23 cellular contexts compared by ENCODE assay signal in the genomic region with DNA sequence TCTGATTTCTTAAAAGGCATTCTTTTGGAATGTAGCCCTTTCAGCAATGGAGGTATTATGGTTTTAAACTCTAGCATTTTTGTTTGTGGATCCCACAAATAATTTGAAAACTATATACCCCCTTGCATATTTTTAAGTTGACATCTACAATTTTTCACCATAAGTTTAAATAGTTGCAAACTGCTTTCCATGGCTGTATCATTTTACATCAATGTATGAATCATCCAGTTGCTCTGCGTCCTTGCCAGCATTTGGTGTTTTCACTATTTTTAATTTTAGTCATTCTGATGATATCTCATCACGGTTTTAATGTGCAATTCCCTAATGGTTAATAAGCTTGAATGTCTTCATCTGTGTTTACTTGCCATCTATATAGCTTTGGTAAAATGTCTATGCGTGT. TPM values are rescaled to one million over a fixed set of nuclear protein-coding genes. Genes with fewer than 3 reads are reported as not detected.
A peak's percentile ranks its signal among the peaks of the same experiment; 100 is the strongest.
DNase-seq lines count a peak whose midpoint lies in the region; ATAC-seq, FAIRE-seq and TF ChIP-seq lines count a peak whose summit lies in the region.
"Had no signal": no experiment of that assay in that cellular context is flagged by ENCODE, and none has a peak within 500 bp of the region (broad histone marks: within the 10 kb centered on the region; RNA-seq: fewer than 3 reads in every experiment).

No MANE protein-coding gene starts in this region.

- H3K9ac ChIP-seq in HepG2 (ENCODE audit: insufficient read depth, low read depth, low read length) (no peak overlapping the region), SK-N-SH (no peak overlapping the region)

- in situ Hi-C loops in HepG2 (cut with HindIII; ENCODE audit: extremely low pct_ligation_motif_present, low pct_unique_long_range_greater_than_20kb), result no loop called here

- TF ChIP-seq POLR2A in HepG2 (IDR thresholded peaks at IDR 0.05; ENCODE audit: insufficient read depth in 1 of 2, low read depth in 2 of 2, low read length in 2 of 2) (no peak), right lobe of liver (IDR thresholded peaks at IDR 0.05) (no peak)

- H3K79me2 ChIP-seq in HepG2 (ENCODE audit: insufficient read depth, low read length) (peaks cover 14% of the 10 kb centered on the region), SK-N-SH (ENCODE audit: insufficient read depth) (peaks cover 4% of the 10 kb centered on the region; the same call in 1 of the 2 replicates)

- H4K20me1 ChIP-seq in HepG2 (ENCODE audit: insufficient read depth, low read length) (no peaks in the 10 kb centered on the region), SK-N-SH (ENCODE audit: insufficient read depth) (no peaks in the 10 kb centered on the region)

- H2AFZ ChIP-seq in HepG2 (ENCODE audit: low read length), result no peak overlapping the region
- H2AFZ ChIP-seq in SK-N-SH (ENCODE audit: low read depth), result no peak overlapping the region
- H2AFZ ChIP-seq: PC-9 had no signal

- no peak for FAIRE-seq in HepG2 (lab: Jason Lieb, UNC)
- FAIRE-seq: endometrium had no signal

- H3K36me3 ChIP-seq in HepG2 (replicated peaks in 1 of 2; ENCODE audit: control insufficient read depth in 1 of 2, insufficient read depth in 2 of 2, low read length in 2 of 2) (no peaks in the 10 kb centered on the region), right lobe of liver (no peaks in the 10 kb centered on the region), SK-N-SH (replicated peaks in 1 of 2; ENCODE audit: control insufficient read depth in 1 of 2, insufficient read depth in 2 of 2, low read length in 1 of 2) (no peaks in the 10 kb centered on the region)
- H3K36me3 ChIP-seq: adrenal gland, SJSA1 had no signal

- H3K27ac ChIP-seq in HepG2 (ENCODE audit: extremely low read length, insufficient read depth, low read length) (no peak overlapping the region), right lobe of liver (no peak overlapping the region), SK-N-SH (ENCODE audit: low read depth in 2 of 2, low read length in 1 of 2) (peak overlapping the region in 1 of 2 experiments; percentile 48; a peak in 2 of 4 replicates)
- H3K27ac ChIP-seq: adrenal gland, PC-9, SJSA1, testis had no signal

- WGBS in HepG2 (ENCODE audit: low lambda C conversion rate), result 98% methylated on average over 3 of the region's 3 CpGs
- WGBS in right lobe of liver (ENCODE audit: insufficient coverage, low coverage, low lambda C conversion rate, missing lambda C conversion rate), result 78% methylated on average over 3 of the region's 3 CpGs
- 32% methylated on average over 3 of the region's 3 CpGs for WGBS in SK-N-SH (ENCODE audit: low lambda C conversion rate)

- intact Hi-C loops in HepG2 (cut with micrococcal nuclease; ENCODE audit: unreplicated experiment) (no loop called here), right lobe of liver (cut with DNase I) (no loop called here)

- TF ChIP-seq RAD21 in HepG2 (CRISPR knock-in tag; IDR thresholded peaks at IDR 0.05) (no peak), SK-N-SH (IDR thresholded peaks at IDR 0.05; ENCODE audit: low read length) (no peak)

- DNase-seq in HepG2 (ENCODE audit: low spot score) (no peak), right lobe of liver (no peak), SK-N-SH (no peak), epithelial cell of esophagus (ENCODE audit: low read depth) (peak; percentile 23), amygdala (lab: John Stamatoyannopoulos, UW) (no peak), NCI-H2107 treated with DMSO at 0.1 percent for 48 hours (lab: John Stamatoyannopoulos, UW; ENCODE audit: unreplicated experiment) (no peak)
- DNase-seq: activated CD8-positive, alpha-beta memory T cell treated with anti-CD3 and anti-CD28 coated beads for 24 hours; adrenal gland; CD8-positive, alpha-beta memory T cell; DMS53; left cardiac atrium; naive thymus-derived CD8-positive, alpha-beta T cell; NCI-H1436 treated with DMSO at 0.1 percent for 48 hours; NCI-H2171 treated with DMSO at 0.1 percent for 48 hours; PC-9; right cardiac atrium; stimulated activated CD4-positive, alpha-beta T cell treated with anti-CD3 and anti-CD28 coated beads, Interleukin-15, amount 100 ng/mL, for 24 hours; testis had no signal

- H3K9me2 ChIP-seq in SK-N-SH, result no peaks in the 10 kb centered on the region

- ATAC-seq in HepG2 (no peak), right lobe of liver (no peak), GM19397 (IDR thresholded peaks at IDR 0.05; ENCODE audit: unreplicated experiment) (no peak), GM21423 (IDR thresholded peaks at IDR 0.05; ENCODE audit: unreplicated experiment) (no peak)
- ATAC-seq: naive thymus-derived CD8-positive, alpha-beta T cell; right cardiac atrium; WTC11 had no signal

- H3K4me2 ChIP-seq in HepG2 (ENCODE audit: low read depth, low read length), result no peak overlapping the region
- no peak overlapping the region for H3K4me2 ChIP-seq in SK-N-SH
- H3K4me2 ChIP-seq: PC-9 had no signal

- H3K27me3 ChIP-seq in HepG2 (ENCODE audit: control insufficient read depth in 1 of 2, insufficient read depth in 2 of 2, low read length in 2 of 2) (no peaks in the 10 kb centered on the region), right lobe of liver (no peaks in the 10 kb centered on the region), SK-N-SH (ENCODE audit: insufficient read depth) (no peaks in the 10 kb centered on the region)
- H3K27me3 ChIP-seq: adrenal gland, SJSA1, testis had no signal

- POLR2A ChIA-PET in HepG2 (lab: Yijun Ruan, JAX), result interaction anchor here (1.1 kb wide), 1 partner anchor 10 kb away, joined by 3 read pairs; no protein-coding TSS in a partner anchor
- POLR2A ChIA-PET in SK-N-SH (lab: Yijun Ruan, JAX), result no interaction called here

- H3K4me1 ChIP-seq in HepG2 (ENCODE audit: insufficient read depth, low read length), result peaks cover 44% of the 10 kb centered on the region
- peaks cover 0 to 54% (median 12%) of the 10 kb centered on the region in 4 donors for H3K4me1 ChIP-seq in right lobe of liver
- H3K4me1 ChIP-seq in SK-N-SH (ENCODE audit: control insufficient read depth in 1 of 2, insufficient read depth in 2 of 2, low read depth in 1 of 2, low read length in 1 of 2), result peaks cover 9 to 10% of the 10 kb centered on the region in 2 experiments; a peak in 3 of 4 replicates
- H3K4me1 ChIP-seq: adrenal gland had no signal

- BruUV-seq in HepG2 (replicated peaks; lab: Mats Ljungman, UMichigan), result no TSS peak

- no peak for TF ChIP-seq CTCF in HepG2 (CRISPR knock-in tag; IDR thresholded peaks at IDR 0.05)
- no peak for TF ChIP-seq CTCF in right lobe of liver (IDR thresholded peaks at IDR 0.05)
- TF ChIP-seq CTCF in SK-N-SH (IDR thresholded peaks at IDR 0.05), result no peak
- no peak for TF ChIP-seq CTCF in epithelial cell of esophagus (IDR thresholded peaks at IDR 0.05; ENCODE audit: insufficient read depth, low read depth, low read length, missing control alignments)

- H3F3A ChIP-seq in SK-N-SH (replicated peaks; ENCODE audit: insufficient read depth), result peaks cover 10% of the 10 kb centered on the region

- TF ChIP-seq EP300 in HepG2 (IDR thresholded peaks at IDR 0.05; ENCODE audit: low read depth in 2 of 2, low read length in 2 of 2) (no peak), HepG2 (CRISPR knock-in tag; IDR thresholded peaks at IDR 0.05; ENCODE audit: borderline replicate concordance) (no peak), SK-N-SH (IDR thresholded peaks at IDR 0.05; ENCODE audit: borderline replicate concordance in 1 of 2, low read depth in 1 of 2, low read length in 1 of 2) (peak in 1 of 2 experiments; percentile 84; a peak in 2 of 4 replicates)

- CTCF ChIA-PET in HepG2 (lab: Yijun Ruan, JAX; ENCODE audit: low intra/inter-chr PET ratio, low total read pairs), result no interaction called here
- CTCF ChIA-PET in SK-N-SH (lab: Yijun Ruan, JAX), result interaction anchor here (3.0 kb wide), 1 partner anchor 20 kb away, joined by 12 read pairs; no protein-coding TSS in a partner anchor

- H3K4me3 ChIP-seq in HepG2 (replicated peaks in 1 of 3; ENCODE audit: insufficient read depth in 1 of 3, low read depth in 2 of 3, low read length in 3 of 3), result no peak overlapping the region
- H3K4me3 ChIP-seq in right lobe of liver, result no peak overlapping the region
- no peak overlapping the region for H3K4me3 ChIP-seq in SK-N-SH (ENCODE audit: low read depth in 2 of 2, low read length in 1 of 2)
- no peak overlapping the region for H3K4me3 ChIP-seq in epithelial cell of esophagus (ENCODE audit: low read length)
- H3K4me3 ChIP-seq: adrenal gland, PC-9, SJSA1, testis had no signal

- no peaks in the 10 kb centered on the region for H3K9me3 ChIP-seq in HepG2 (ENCODE audit: low read length)
- H3K9me3 ChIP-seq in right lobe of liver, result no peaks in the 10 kb centered on the region
- no peaks in the 10 kb centered on the region for H3K9me3 ChIP-seq in SK-N-SH
- H3K9me3 ChIP-seq: adrenal gland, SJSA1, testis had no signal

TF ChIP-seq in HepG2, 621 proteins besides CTCF, POLR2A, EP300 and RAD21 (continues in another document):
- no peak for TF ChIP-seq GFI1 (CRISPR knock-in tag; IDR thresholded peaks at IDR 0.05; ENCODE audit: borderline replicate concordance)

TF ChIP-seq in SK-N-SH, 30 proteins besides CTCF, POLR2A, EP300 and RAD21 (continues in another document):
- TF ChIP-seq POLR2AphosphoS5 (IDR thresholded peaks at IDR 0.05; ENCODE audit: low read depth, low read length), result peak; percentile 65; the same call in 1 of the 2 replicates

RNA-seq across cellular contexts. Expression of a gene that starts 20.7 kb away (rescaled TPM):
- 7.7 and 8.4 TPM in 2 replicates for total RNA-seq in HepG2 (2016; rRNA removed; fragmentation: Illumina TruSeq; extraction: Trizol)
- total RNA-seq in HepG2 (2016; cell fraction: cytosol; rRNA removed; fragmentation: Illumina TruSeq; extraction: Trizol; ENCODE audit: low read depth), result 1.2 and 1.3 TPM in 2 replicates
- 7.4 and 8.9 TPM in 2 replicates for total RNA-seq in HepG2 (2016; cell fraction: insoluble cytoplasmic fraction; rRNA removed; fragmentation: Illumina TruSeq; extraction: Trizol)
- total RNA-seq in HepG2 (2016; cell fraction: membrane; rRNA removed; fragmentation: Illumina TruSeq; extraction: Trizol), result 4.5 and 4.8 TPM in 2 replicates
- 8.6 and 11.1 TPM in 2 replicates for total RNA-seq in HepG2 (2016; cell fraction: nucleus; rRNA removed; fragmentation: Illumina TruSeq; extraction: Trizol)
- polyA plus RNA-seq in HepG2 (2011; rRNA removed), result 7.0 and 8.4 TPM in 2 replicates
- 3.4 and 7.4 TPM in 2 replicates for polyA plus RNA-seq in HepG2 (2011; cell fraction: cytosol; rRNA removed)
- polyA plus RNA-seq in HepG2 (2011; cell fraction: nucleus; rRNA removed), result 1.1 and 2.3 TPM in 2 replicates
- polyA plus RNA-seq in HepG2 (2012), result 17.3 and 18.3 TPM in 2 replicates
- 1.4 and 1.6 TPM in 2 replicates for polyA plus RNA-seq in HepG2 (2016; cell fraction: cytosol; fragmentation: Illumina TruSeq; extraction: Trizol; ENCODE audit: low read depth)
- 11.5 and 12.4 TPM in 2 replicates for polyA plus RNA-seq in HepG2 (2016; cell fraction: insoluble cytoplasmic fraction; fragmentation: Illumina TruSeq; extraction: Trizol; ENCODE audit: low read depth)
- 4.5 and 4.8 TPM in 2 replicates for polyA plus RNA-seq in HepG2 (2016; cell fraction: membrane; fragmentation: Illumina TruSeq; extraction: Trizol; ENCODE audit: low read depth)
- 13.7 and 15.3 TPM in 2 replicates for polyA plus RNA-seq in HepG2 (2016; cell fraction: nucleus; fragmentation: Illumina TruSeq; extraction: Trizol; ENCODE audit: insufficient read depth, low read depth)
- 0.37 and 2.1 TPM in 2 replicates for polyA minus RNA-seq in HepG2 (2011; rRNA and poly(A)+ RNA removed; ENCODE audit: low replicate concordance)
- polyA minus RNA-seq in HepG2 (2011; cell fraction: cytosol; rRNA and poly(A)+ RNA removed), result 6.2 and 6.6 TPM in 2 replicates
- polyA minus RNA-seq in HepG2 (2011; cell fraction: nucleus; rRNA and poly(A)+ RNA removed), result 4.6 and 6.7 TPM in 2 replicates
- total RNA-seq in right lobe of liver, result 10 to 100 TPM; 10.8 to 25.3 (median 15.1) TPM
- polyA plus RNA-seq in SK-N-SH (2012; rRNA removed), result 3.4 and 4.0 TPM in 2 replicates
- polyA plus RNA-seq in SK-N-SH (2012; cell fraction: cytosol; rRNA removed), result 6.1 and 7.8 TPM in 2 replicates
- 1.0 and 1.9 TPM in 2 replicates for polyA plus RNA-seq in SK-N-SH (2012; cell fraction: nucleus; rRNA removed)
